Comparison of ENCODE assay signal across 9 cellular contexts in genomic region chr19:869245-870177, GRCh38. TPM values are rescaled to one million over a fixed set of nuclear protein-coding genes. Genes with fewer than 3 reads are reported as not detected.
A peak's percentile ranks its signal among the peaks of the same experiment; 100 is the strongest.
DNase-seq lines count a peak whose midpoint lies in the region; ATAC-seq and TF ChIP-seq lines count a peak whose summit lies in the region.
"Had no signal": no experiment of that assay in that cellular context is flagged by ENCODE, and none has a peak within 500 bp of the region (broad histone marks: within the 10 kb centered on the region; RNA-seq: fewer than 3 reads in every experiment).

No MANE protein-coding gene starts in this region.

- no peaks in the 10 kb centered on the region for H3K9me3 ChIP-seq in esophagus muscularis mucosa

- TF ChIP-seq POLR2A in esophagus muscularis mucosa (IDR thresholded peaks at IDR 0.05; ENCODE audit: low read depth) = no peak

- no peaks in the 10 kb centered on the region for H3K27me3 ChIP-seq in esophagus muscularis mucosa

- TF ChIP-seq EP300 in esophagus muscularis mucosa (IDR thresholded peaks at IDR 0.05) = no peak

- TF ChIP-seq CTCF in esophagus muscularis mucosa (IDR thresholded peaks at IDR 0.05) (no peak), omental fat pad (IDR thresholded peaks at IDR 0.05) (no peak)

- no peak overlapping the region for H3K4me3 ChIP-seq in esophagus muscularis mucosa

- H3K4me1 ChIP-seq in esophagus muscularis mucosa = peaks cover 16 to 37% (median 34%) of the 10 kb centered on the region in 4 donors

- intact Hi-C loops in esophagus muscularis mucosa (cut with DNase I) = loop anchor here (10.0 kb wide), 1 partner anchor 65 kb away; no protein-coding TSS in a partner anchor

- H3K27ac ChIP-seq in esophagus muscularis mucosa (replicated peaks in 1 of 4) = peak overlapping the region; percentile 68 to 86 (median 79)

- 56% methylated on average over 21 of the region's 29 CpGs for WGBS in esophagus muscularis mucosa

- DNase-seq in AG20443 (ENCODE audit: low spot score) = peak; percentile 89
- peak; percentile 88 for DNase-seq in NCI-H226
- peak; percentile 96 for DNase-seq in esophagus muscularis mucosa (ENCODE audit: extremely low spot score)
- no peak for DNase-seq in omental fat pad (ENCODE audit: low spot score)
- no peak for DNase-seq in stimulated activated CD8-positive, alpha-beta memory T cell treated with anti-CD3 and anti-CD28 coated beads, Interleukin-4, amount 100 ng/mL, for 48 hours
- no peak for DNase-seq in UCSD-AML1 (lab: John Stamatoyannopoulos, UW; ENCODE audit: unreplicated experiment)

- ATAC-seq in omental fat pad (ENCODE audit: low FRiP score) (peak; percentile 86), HG02938 (IDR thresholded peaks at IDR 0.05; ENCODE audit: unreplicated experiment) (no peak), GM19452 (IDR thresholded peaks at IDR 0.05; ENCODE audit: unreplicated experiment) (no peak)

- peaks cover 6 to 67% (median 58%) of the 10 kb centered on the region in 4 donors for H3K36me3 ChIP-seq in esophagus muscularis mucosa

RNA-seq across cellular contexts. Expression of gene CFD, which starts 10.0 kb away (rescaled TPM):
- total RNA-seq in esophagus muscularis mucosa (1,000 to 10,000 TPM in 1 of 4 donors, 100 to 1,000 TPM in 3; 298 to 1,068 (median 643) TPM), omental fat pad (1,000 to 10,000 TPM; 1,367 to 3,469 (median 2,171) TPM)
- total RNA-seq: neural crest cell had no signal

RNA-seq across cellular contexts. Expression of gene ELANE, which starts 17.4 kb away (rescaled TPM):
- total RNA-seq in esophagus muscularis mucosa (1 to 10 TPM in 3 of 4 donors, under 1 TPM in 1; 0.45 to 3.3 (median 1.6) TPM), omental fat pad (1 to 10 TPM in 2 of 4 donors, under 1 TPM in 1, not detected in 1; 0.72 to 7.7 (median 1.0) TPM)
- total RNA-seq: neural crest cell had no signal

RNA-seq across cellular contexts. Expression of gene MED16, which starts 23.5 kb away (rescaled TPM):
- total RNA-seq in esophagus muscularis mucosa = 10 to 100 TPM; 26.3 to 50.9 (median 37.2) TPM
- 10 to 100 TPM; 20.1 to 34.0 (median 24.5) TPM for total RNA-seq in omental fat pad

RNA-seq across cellular contexts. Expression of gene RNU6-9, which starts 23.8 kb away (rescaled TPM):
- not detected for total RNA-seq in esophagus muscularis mucosa
- not detected for total RNA-seq in omental fat pad
- total RNA-seq: neural crest cell had no signal

RNA-seq across cellular contexts. Expression of gene PRTN3, which starts 28.7 kb away (rescaled TPM):
- total RNA-seq in esophagus muscularis mucosa = 1 to 10 TPM in 1 of 4 donors, not detected in 3; 1.2 TPM
- total RNA-seq in omental fat pad = not detected
- total RNA-seq: neural crest cell had no signal

Comparison
In these comparisons a context has a peak if more than half of its experiments do, and no peak if none do; other contexts are left out.
1. DNase-seq: peak in AG20443 (single experiment), NCI-H226 (single experiment) and esophagus muscularis mucosa (single experiment); none in omental fat pad (single experiment), stimulated activated CD8-positive, alpha-beta memory T cell treated with anti-CD3 and anti-CD28 coated beads, Interleukin-4, amount 100 ng/mL, for 48 hours (single experiment) and UCSD-AML1 (single experiment).